In the genomic region with DNA sequence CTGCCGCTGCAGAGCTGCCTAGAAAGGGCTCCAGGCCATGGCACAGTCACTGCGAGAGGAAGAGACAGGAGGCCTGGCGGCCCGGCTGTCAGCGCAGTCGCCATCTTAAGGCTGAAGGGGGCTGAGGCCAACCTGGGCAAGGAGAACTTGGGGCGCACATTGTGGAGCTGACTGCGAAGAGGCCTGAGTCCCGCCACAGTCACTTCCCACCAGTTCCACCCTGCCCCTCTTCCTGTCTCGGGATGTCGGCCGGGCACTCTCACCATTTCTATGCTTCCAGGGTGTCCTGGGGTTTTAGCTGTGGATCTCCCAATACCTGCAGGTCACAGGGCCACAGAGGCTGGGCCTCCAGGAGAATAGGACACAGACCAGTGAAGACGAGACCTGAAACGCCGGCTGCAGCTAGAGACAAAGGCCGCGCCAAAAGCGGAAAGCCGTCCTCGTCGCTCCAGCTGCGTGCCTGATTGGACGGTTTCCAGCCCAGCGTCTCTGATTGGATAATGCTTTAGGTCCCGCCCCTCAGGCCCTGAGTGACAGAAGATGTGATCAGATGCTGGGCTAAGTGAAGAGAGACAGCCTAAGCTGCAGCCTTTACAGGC, we compare ENCODE assay signal across 8 cellular contexts.
DNase-seq lines count a peak whose midpoint lies in the region; ATAC-seq and TF ChIP-seq lines count a peak whose summit lies in the region.

No MANE protein-coding gene starts in this region.

- peaks cover 0 to 9% of the 10 kb centered on the region in 2 donors for H3K4me1 ChIP-seq in right atrium auricular region
- H3K4me1 ChIP-seq in psoas muscle: no peaks in the 10 kb centered on the region
- H3K4me1 ChIP-seq in upper lobe of right lung: peaks cover 4% of the 10 kb centered on the region

- ATAC-seq in psoas muscle (peak in 2 of 4 donors; percentile 41 to 77), upper lobe of right lung (peak; percentile 96)

- intact Hi-C loops in psoas muscle (cut with DNase I): no loop called here
- intact Hi-C loops in upper lobe of right lung (cut with DNase I): no loop called here

- H3K9me3 ChIP-seq in right atrium auricular region: no peaks in the 10 kb centered on the region
- H3K9me3 ChIP-seq in psoas muscle: no peaks in the 10 kb centered on the region
- no peaks in the 10 kb centered on the region for H3K9me3 ChIP-seq in upper lobe of right lung

- peak overlapping the region in 1 of 2 donors; percentile 62 for H3K27ac ChIP-seq in right atrium auricular region
- H3K27ac ChIP-seq in psoas muscle: no peak overlapping the region
- H3K27ac ChIP-seq in upper lobe of right lung: peak overlapping the region; percentile 24

- WGBS in psoas muscle, 3 donors: 0 to 2% (median 1%) methylated on average over 25 of the region's 25 CpGs

- H3K27me3 ChIP-seq in right atrium auricular region (no peaks in the 10 kb centered on the region), psoas muscle (ENCODE audit: insufficient read depth in 3 of 3, low read length in 2 of 3) (no peaks in the 10 kb centered on the region), upper lobe of right lung (no peaks in the 10 kb centered on the region)

- H3K36me3 ChIP-seq in right atrium auricular region: no peaks in the 10 kb centered on the region
- no peaks in the 10 kb centered on the region for H3K36me3 ChIP-seq in psoas muscle (ENCODE audit: insufficient read depth in 1 of 2, low read depth in 1 of 2)
- H3K36me3 ChIP-seq in upper lobe of right lung: no peaks in the 10 kb centered on the region

- peak; percentile 29 for DNase-seq in NK-92 (lab: John Stamatoyannopoulos, UW; ENCODE audit: unreplicated experiment)
- no peak for DNase-seq in NK-92 treated with Interleukin-12 subunit alpha and Interleukin-12 subunit beta, amount 100 ng/mL, for 24 hours (lab: John Stamatoyannopoulos, UW)
- peak; percentile 83 for DNase-seq in HK-2 (ENCODE audit: unreplicated experiment)
- DNase-seq in T follicular helper cell (ENCODE audit: low read depth): peak; percentile 84
- peak; percentile 27 to 97 (median 80) for DNase-seq in amygdala (lab: John Stamatoyannopoulos, UW)
- peak; percentile 96 for DNase-seq in right atrium auricular region (ENCODE audit: low spot score)
- DNase-seq in psoas muscle: peak; percentile 81 to 89
- DNase-seq in upper lobe of right lung: peak; percentile 88

- peak overlapping the region; percentile 55 to 66 for H3K4me3 ChIP-seq in right atrium auricular region
- H3K4me3 ChIP-seq in psoas muscle: peak overlapping the region; percentile 65
- H3K4me3 ChIP-seq in upper lobe of right lung: peak overlapping the region; percentile 67

- TF ChIP-seq CTCF in right atrium auricular region (IDR thresholded peaks at IDR 0.05) (no peak), psoas muscle (IDR thresholded peaks at IDR 0.05) (no peak), upper lobe of right lung (IDR thresholded peaks at IDR 0.05) (no peak)
